In genomic region chr5:7616897-7617296, GRCh38 we compare ENCODE assay signal across 24 cellular contexts.
A peak's percentile ranks its signal among the peaks of the same experiment; 100 is the strongest.
DNase-seq lines count a peak whose midpoint lies in the region; ATAC-seq, FAIRE-seq and TF ChIP-seq lines count a peak whose summit lies in the region.
"Had no signal": no experiment of that assay in that cellular context is flagged by ENCODE, and none has a peak within 500 bp of the region (broad histone marks: within the 10 kb centered on the region; RNA-seq: fewer than 3 reads in every experiment).

No MANE protein-coding gene starts in this region.

- H3K23me2 ChIP-seq in H9 (ENCODE audit: insufficient read length, low read depth, low read length, poor library complexity, severe bottlenecking) (no peaks in the 10 kb centered on the region), H1 (ENCODE audit: low read depth, low read length) (no peaks in the 10 kb centered on the region)

- no peak overlapping the region; a peak in 1 of 5 replicates for H3K4me3 Mint-ChIP-seq in H9
- no peak overlapping the region for H3K4me3 Mint-ChIP-seq in neural progenitor cell
- no peak overlapping the region for H3K4me3 Mint-ChIP-seq in effector memory CD8-positive, alpha-beta T cell
- H3K4me3 Mint-ChIP-seq: B cell; CD4-positive, alpha-beta T cell; CD8-positive, alpha-beta T cell had no signal

- no peak overlapping the region for H3K23ac ChIP-seq in H9 (ENCODE audit: insufficient read length, low read depth, low read length)
- H3K23ac ChIP-seq in H1 (ENCODE audit: insufficient read length): no peak overlapping the region

- H3K79me1 ChIP-seq in H9 (ENCODE audit: insufficient read depth, low read depth, low read length, poor library complexity, severe bottlenecking) (no peaks in the 10 kb centered on the region), H1 (ENCODE audit: low read depth, low read length) (peaks cover 2% of the 10 kb centered on the region; the same call in 1 of the 2 replicates)

- H4K91ac ChIP-seq in H9 (ENCODE audit: insufficient read length, low read depth, low read length): no peak overlapping the region
- no peak overlapping the region for H4K91ac ChIP-seq in H1 (replicated peaks; ENCODE audit: insufficient read length, low read length)

- H4K20me1 ChIP-seq in H9 (ENCODE audit: control insufficient read depth, insufficient read depth, insufficient read length) (no peaks in the 10 kb centered on the region), H1 (replicated peaks in 1 of 2; ENCODE audit: control insufficient read depth in 1 of 2, insufficient read depth in 2 of 2, low read length in 2 of 2) (peaks cover 0 to 1% of the 10 kb centered on the region in 2 experiments), neural progenitor cell (ENCODE audit: low read depth) (peaks cover 6% of the 10 kb centered on the region)
- H4K20me1 ChIP-seq: BLaER1 treated with 17β-estradiol and CSF1 and Interleukin-3, amounts not matched to agents 10 nM and 100 nM had no signal

- TF ChIP-seq RAD21 in H1 (IDR thresholded peaks at IDR 0.05 in 1 of 2, conservative IDR thresholded peaks at IDR 0.05 in 1 of 2; ENCODE audit: low read depth in 2 of 2, low read length in 2 of 2): no peak

- H3K9ac ChIP-seq in H9 (ENCODE audit: extremely low read depth, insufficient read length, low read length) (no peak overlapping the region), H1 (replicated peaks in 1 of 4; ENCODE audit: extremely low read depth in 1 of 4, low read depth in 3 of 4, low read length in 3 of 4) (no peak overlapping the region), neural progenitor cell (no peak overlapping the region)
- H3K9ac ChIP-seq: BLaER1 treated with 17β-estradiol and CSF1 and Interleukin-3, amounts not matched to agents 10 nM and 100 nM had no signal

- H3K27me3 ChIP-seq in H9 (ENCODE audit: insufficient read depth, low read length) (no peaks in the 10 kb centered on the region), H1 (replicated peaks in 1 of 4; ENCODE audit: control insufficient read depth in 3 of 4, extremely low read depth in 1 of 4, insufficient read depth in 3 of 4, low read length in 3 of 4) (no peaks in the 10 kb centered on the region), esophagus muscularis mucosa (no peaks in the 10 kb centered on the region), neural progenitor cell (peaks cover 5% of the 10 kb centered on the region)
- H3K27me3 ChIP-seq: BLaER1 treated with 17β-estradiol and CSF1 and Interleukin-3, amounts not matched to agents 10 nM and 100 nM had no signal

- no peak overlapping the region for H2BK15ac ChIP-seq in H9 (ENCODE audit: low read depth, low read length)
- H2BK15ac ChIP-seq in H1 (ENCODE audit: low read length): no peak overlapping the region

- POLR2A ChIA-PET in H1 (lab: Charles Lee; ENCODE audit: partially characterized antibody): no interaction called here

- no peaks in the 10 kb centered on the region for H3K4me1 ChIP-seq in H9 (ENCODE audit: insufficient read depth, low read length)
- H3K4me1 ChIP-seq in H1 (replicated peaks in 1 of 4; ENCODE audit: control insufficient read depth in 3 of 4, insufficient read depth in 4 of 4, low read length in 3 of 4): peaks cover 0 to 2% (median 0%) of the 10 kb centered on the region in 4 experiments; a peak in 2 of 7 replicates
- H3K4me1 ChIP-seq in esophagus muscularis mucosa: no peaks in the 10 kb centered on the region
- H3K4me1 ChIP-seq in neural progenitor cell: no peaks in the 10 kb centered on the region
- H3K4me1 ChIP-seq: A549, Caco-2 had no signal

- H3K9me3 ChIP-seq in H9 (ENCODE audit: control insufficient read depth, low read depth, low read length) (no peaks in the 10 kb centered on the region), H1 (ENCODE audit: insufficient read depth in 2 of 2, low read depth in 1 of 2, low read length in 1 of 2) (no peaks in the 10 kb centered on the region), esophagus muscularis mucosa (no peaks in the 10 kb centered on the region), neural progenitor cell (ENCODE audit: low read depth) (no peaks in the 10 kb centered on the region)
- H3K9me3 ChIP-seq: A549; BLaER1 treated with 17β-estradiol and CSF1 and Interleukin-3, amounts not matched to agents 10 nM and 100 nM; Caco-2 had no signal

- H4K8ac ChIP-seq in H9 (replicated peaks; ENCODE audit: insufficient read length, low read depth, low read length) (no peak overlapping the region), H1 (ENCODE audit: extremely low read depth, insufficient read depth, low read length) (no peak overlapping the region)

- H3K27ac ChIP-seq in H9 (ENCODE audit: insufficient read length, low read depth, low read length) (no peak overlapping the region), H1 (ENCODE audit: low read depth, low read length) (no peak overlapping the region), esophagus muscularis mucosa (replicated peaks in 1 of 4) (no peak overlapping the region), neural progenitor cell (no peak overlapping the region)
- H3K27ac ChIP-seq: 22Rv1; A549; BLaER1 treated with 17β-estradiol and CSF1 and Interleukin-3, amounts not matched to agents 10 nM and 100 nM; C4-2B had no signal

- no CpG with 5 or more reads among the region's 2 CpGs for WGBS in H9 (ENCODE audit: extremely low coverage, insufficient read length, low lambda C conversion rate)
- 73% methylated on average over 2 of the region's 2 CpGs; no CpG with 5 or more reads in 1 of the 2 experiments for WGBS in H1 (ENCODE audit: extremely low coverage in 1 of 2, insufficient coverage in 1 of 2, insufficient read length in 1 of 2, insufficient replicate concordance in 2 of 2, low coverage in 1 of 2, low lambda C conversion rate in 2 of 2, missing lambda C conversion rate in 1 of 2), 2 experiments
- 78% methylated on average over 2 of the region's 2 CpGs for WGBS in esophagus muscularis mucosa

- FAIRE-seq in H1 (lab: Jason Lieb, UNC): no peak
- FAIRE-seq: A549, D721Med, G401.6, GM12891, GM19239 had no signal

- H3T11ph ChIP-seq in H9 (ENCODE audit: low read length): no peak overlapping the region

- H3K4ac ChIP-seq in H9 (ENCODE audit: low read depth, low read length): no peak overlapping the region
- no peak overlapping the region for H3K4ac ChIP-seq in H1 (replicated peaks; ENCODE audit: insufficient read length, low read depth, low read length)

- H2BK12ac ChIP-seq in H9 (ENCODE audit: insufficient read length, low read depth, low read length) (no peak overlapping the region), H1 (ENCODE audit: low read depth, low read length) (no peak overlapping the region)

- H3K18ac ChIP-seq in H9 (ENCODE audit: insufficient read length, low read depth, low read length): no peak overlapping the region
- no peak overlapping the region for H3K18ac ChIP-seq in H1 (ENCODE audit: extremely low read depth, low read length)

- no peaks in the 10 kb centered on the region for H3K79me2 ChIP-seq in H9 (ENCODE audit: insufficient read depth, low read length)
- H3K79me2 ChIP-seq in H1 (ENCODE audit: control insufficient read depth in 1 of 2, insufficient read depth in 2 of 2, low read length in 2 of 2): peaks cover 0 to 26% of the 10 kb centered on the region in 2 experiments; a peak in 1 of 4 replicates
- no peaks in the 10 kb centered on the region for H3K79me2 ChIP-seq in neural progenitor cell (ENCODE audit: low read depth)

- H3K27ac Mint-ChIP-seq in H9: no peak overlapping the region
- no peak overlapping the region for H3K27ac Mint-ChIP-seq in neural progenitor cell
- H3K27ac Mint-ChIP-seq in effector memory CD8-positive, alpha-beta T cell: no peak overlapping the region
- H3K27ac Mint-ChIP-seq: B cell; CD4-positive, alpha-beta T cell; CD8-positive, alpha-beta T cell had no signal

- 0 out of 2 replicates have a peak overlapping the region, but pooled peaks have one; percentile 18 for H3K14ac ChIP-seq in H9 (ENCODE audit: insufficient read depth, low read length)
- H3K14ac ChIP-seq in H1 (ENCODE audit: insufficient read length): no peak overlapping the region

- CTCF ChIA-PET in H1 (lab: Charles Lee; ENCODE audit: partially characterized antibody): no interaction called here

- H2BK5ac ChIP-seq in H9 (ENCODE audit: insufficient read length, low read length) (no peak overlapping the region), H1 (ENCODE audit: low read depth, low read length) (no peak overlapping the region)

- no peak overlapping the region for H2BK120ac ChIP-seq in H9 (ENCODE audit: low read depth, low read length, poor library complexity, severe bottlenecking)
- no peak overlapping the region for H2BK120ac ChIP-seq in H1 (replicated peaks; ENCODE audit: low read depth, low read length)

- TF ChIP-seq POLR2A in H1 (IDR thresholded peaks at IDR 0.05; ENCODE audit: control extremely low read depth in 1 of 2, low read depth in 2 of 2, low read length in 2 of 2) (no peak), esophagus muscularis mucosa (IDR thresholded peaks at IDR 0.05; ENCODE audit: low read depth) (no peak)

- TF ChIP-seq EP300 in H1 (IDR thresholded peaks at IDR 0.05; ENCODE audit: borderline replicate concordance in 1 of 2, low read depth in 2 of 2, low read length in 2 of 2) (no peak), esophagus muscularis mucosa (IDR thresholded peaks at IDR 0.05) (no peak)

- H2AK5ac ChIP-seq in H9 (ENCODE audit: insufficient read length, low read length): no peak overlapping the region
- H2AK5ac ChIP-seq in H1 (ENCODE audit: low read depth, low read length): no peak overlapping the region

- TF ChIP-seq CTCF in H9 (conservative IDR thresholded peaks at IDR 0.05): no peak
- no peak for TF ChIP-seq CTCF in H1 (IDR thresholded peaks at IDR 0.05; ENCODE audit: control extremely low read depth in 1 of 3, insufficient read depth in 1 of 3, low read depth in 1 of 3, low read length in 3 of 3)
- no peak for TF ChIP-seq CTCF in esophagus muscularis mucosa (IDR thresholded peaks at IDR 0.05)
- no peak for TF ChIP-seq CTCF in neural progenitor cell (IDR thresholded peaks at IDR 0.05)

- no peaks in the 10 kb centered on the region for H3F3A ChIP-seq in neural progenitor cell (ENCODE audit: low read depth)

- H3K36me3 Mint-ChIP-seq in H9 (ENCODE audit: insufficient read depth in 1 of 3, low read depth in 3 of 3): peaks cover 6 to 12% (median 8%) of the 10 kb centered on the region in 3 experiments
- H3K36me3 Mint-ChIP-seq in neural progenitor cell: no peaks in the 10 kb centered on the region
- H3K36me3 Mint-ChIP-seq in effector memory CD8-positive, alpha-beta T cell (ENCODE audit: insufficient read depth): no peaks in the 10 kb centered on the region
- H3K36me3 Mint-ChIP-seq: CD8-positive, alpha-beta T cell had no signal

- H2BK20ac ChIP-seq in H9 (ENCODE audit: low read depth, low read length, poor library complexity, severe bottlenecking): no peak overlapping the region
- no peak overlapping the region for H2BK20ac ChIP-seq in H1 (ENCODE audit: low read length)

- H3K4me1 Mint-ChIP-seq in H9 (peaks cover 19 to 27% of the 10 kb centered on the region in 2 experiments), neural progenitor cell (peaks cover 9% of the 10 kb centered on the region)
- no peaks in the 10 kb centered on the region for H3K4me1 Mint-ChIP-seq in effector memory CD8-positive, alpha-beta T cell (ENCODE audit: low read depth in 2 of 2)
- H3K4me1 Mint-ChIP-seq: B cell had no signal

- H3K4me3 ChIP-seq in H1 (ENCODE audit: extremely low read depth in 1 of 4, insufficient read depth in 2 of 4, low read depth in 3 of 4, low read length in 4 of 4) (no peak overlapping the region), esophagus muscularis mucosa (no peak overlapping the region), neural progenitor cell (no peak overlapping the region)
- H3K4me3 ChIP-seq: A549; BLaER1 treated with 17β-estradiol and CSF1 and Interleukin-3, amounts not matched to agents 10 nM and 100 nM had no signal

- no peaks in the 10 kb centered on the region; a peak in 1 of 8 replicates for H3K36me3 ChIP-seq in H1 (ENCODE audit: control insufficient read depth in 2 of 4, insufficient read depth in 4 of 4, low read length in 3 of 4)
- H3K36me3 ChIP-seq in esophagus muscularis mucosa: no peaks in the 10 kb centered on the region
- H3K36me3 ChIP-seq in neural progenitor cell: no peaks in the 10 kb centered on the region
- H3K36me3 ChIP-seq: BLaER1 treated with 17β-estradiol and CSF1 and Interleukin-3, amounts not matched to agents 10 nM and 100 nM had no signal

- intact Hi-C loops in esophagus muscularis mucosa (cut with DNase I): no loop called here

- H3K27me3 Mint-ChIP-seq in H9 (ENCODE audit: low read depth) (no peaks in the 10 kb centered on the region), neural progenitor cell (ENCODE audit: insufficient read depth, low read depth) (peaks cover 6% of the 10 kb centered on the region)
- no peaks in the 10 kb centered on the region for H3K27me3 Mint-ChIP-seq in effector memory CD8-positive, alpha-beta T cell
- H3K27me3 Mint-ChIP-seq: B cell; CD4-positive, alpha-beta T cell had no signal

- H2AFZ ChIP-seq in H9 (ENCODE audit: low read length) (no peak overlapping the region), H1 (ENCODE audit: low read length) (no peak overlapping the region), neural progenitor cell (replicated peaks) (no peak overlapping the region)

- H3K9me3 Mint-ChIP-seq in H9: no peaks in the 10 kb centered on the region; a peak in 2 of 5 replicates
- no peaks in the 10 kb centered on the region for H3K9me3 Mint-ChIP-seq in neural progenitor cell
- peaks cover 0 to 4% of the 10 kb centered on the region in 2 donors for H3K9me3 Mint-ChIP-seq in effector memory CD8-positive, alpha-beta T cell
- H3K9me3 Mint-ChIP-seq: CD4-positive, alpha-beta T cell; CD8-positive, alpha-beta T cell had no signal

- H3K56ac ChIP-seq in H9 (ENCODE audit: insufficient read length, low read depth, low read length) (no peak overlapping the region), H1 (replicated peaks; ENCODE audit: insufficient read length, low read depth, low read length) (no peak overlapping the region)

- no peak overlapping the region for H4K5ac ChIP-seq in H9 (ENCODE audit: insufficient read length, low read depth, low read length)
- no peak overlapping the region for H4K5ac ChIP-seq in H1 (ENCODE audit: insufficient read length, low read depth, low read length)

- no peak for DNase-seq in H9
- no peak for DNase-seq in H1 (ENCODE audit: low read depth in 1 of 2, low spot score in 2 of 2)
- DNase-seq in esophagus muscularis mucosa (ENCODE audit: extremely low spot score): peak; percentile 50
- peak; percentile 65 for DNase-seq in neural progenitor cell (ENCODE audit: low spot score)
- no peak for DNase-seq in NCI-H2029 (lab: John Stamatoyannopoulos, UW)
- no peak for DNase-seq in NCI-H1436 treated with DMSO at 0.1 percent for 48 hours (lab: John Stamatoyannopoulos, UW)
- no peak for DNase-seq in NCI-H69 (lab: John Stamatoyannopoulos, UW)
- DNase-seq in effector memory CD8-positive, alpha-beta T cell: no peak
- DNase-seq: AML-193; Caco-2; Calu3; CD4-positive, alpha-beta T cell; CD8-positive, alpha-beta T cell; DMS79 treated with DMSO at 0.1 percent for 48 hours; GF-D8 had no signal

- ATAC-seq in effector memory CD8-positive, alpha-beta T cell (replicated peaks): no peak
- ATAC-seq: A549; CD8-positive, alpha-beta T cell had no signal

- H3K4me2 ChIP-seq in H9 (ENCODE audit: insufficient read depth, insufficient read length, low read length): no peak overlapping the region
- no peak overlapping the region for H3K4me2 ChIP-seq in H1 (ENCODE audit: insufficient read depth in 1 of 2, low read depth in 2 of 2, low read length in 2 of 2)
- no peak overlapping the region for H3K4me2 ChIP-seq in neural progenitor cell
- H3K4me2 ChIP-seq: A549; BLaER1 treated with 17β-estradiol and CSF1 and Interleukin-3, amounts not matched to agents 10 nM and 100 nM had no signal

Comparison
In these comparisons a context has a peak if more than half of its experiments do, and no peak if none do; other contexts are left out.
1. DNase-seq: peak in esophagus muscularis mucosa (single experiment) and neural progenitor cell (single experiment); none in H9 (single experiment), H1 (0 of 2), NCI-H2029 (single experiment), NCI-H1436 treated with DMSO at 0.1 percent for 48 hours (single experiment), NCI-H69 (single experiment) and effector memory CD8-positive, alpha-beta T cell (0 of 3).